In the genomic region with DNA sequence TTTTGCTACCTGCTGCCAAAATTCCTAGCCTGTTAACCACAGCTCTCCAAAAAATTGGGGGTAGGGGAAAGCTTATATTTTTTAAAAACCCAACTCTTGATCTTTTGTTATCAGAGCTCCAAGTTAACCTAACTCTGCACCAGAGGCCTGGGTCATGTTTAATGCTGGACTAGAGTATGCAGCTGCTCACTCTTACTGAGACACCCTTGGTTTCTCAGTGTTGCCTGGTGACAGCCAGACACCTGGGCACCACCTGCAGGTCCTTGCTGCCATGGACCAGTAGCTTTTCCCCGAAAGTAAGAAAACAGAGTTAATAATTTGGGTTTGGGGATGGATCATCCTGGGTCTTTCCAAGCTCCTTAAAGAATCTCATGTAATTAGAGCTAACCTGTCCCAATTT, we compare ENCODE assay signal across 26 cellular contexts. TPM values are rescaled to one million over a fixed set of nuclear protein-coding genes. Genes with fewer than 3 reads are reported as not detected.
"Had no signal": no experiment of that assay in that cellular context is flagged by ENCODE, and none has a peak within 500 bp of the region (broad histone marks: within the 10 kb centered on the region; RNA-seq: fewer than 3 reads in every experiment).

No MANE protein-coding gene starts in this region.

- H3K9me3 Mint-ChIP-seq: stimulated activated naive B cell treated with anti-CD40 and anti-IgM and Interleukin-4, amounts not matched to agents 10 μg/mL and 1 μg/mL and 100 μg/mL, for 72 hours; stimulated activated naive CD8-positive, alpha-beta T cell treated with anti-CD3 and anti-CD28 coated beads, Interleukin-15, amount 100 ng/mL, for 72 hours had no signal

- DNase-seq: dorsolateral prefrontal cortex; effector CD8-positive, alpha-beta T cell; gastrocnemius medialis; heart right ventricle; hypothalamus; islet precursor cell; mammary epithelial cell; naive thymus-derived CD8-positive, alpha-beta T cell; psoas muscle; retina; spleen; stimulated activated CD4-positive, alpha-beta T cell treated with anti-CD3 and anti-CD28 coated beads, Interleukin-15, amount 100 ng/mL, for 24 hours; stimulated activated CD4-positive, alpha-beta T cell treated with anti-CD3 and anti-CD28 coated beads, Interleukin-1b, Interleukin-23, amount 100 ng/mL, for 48 hours; stimulated activated CD4-positive, alpha-beta T cell treated with anti-CD3 and anti-CD28 coated beads, Interleukin-4, amount 100 ng/mL, for 24 hours; stimulated activated naive B cell treated with anti-CD40 and anti-IgM and Interleukin-4, amounts not matched to agents 10 μg/mL and 1 μg/mL and 100 μg/mL, for 72 hours; stimulated activated naive CD8-positive, alpha-beta T cell treated with anti-CD3 and anti-CD28 coated beads, Interleukin-15, amount 100 ng/mL, for 72 hours; testis; upper lobe of right lung had no signal

- H3K27ac Mint-ChIP-seq: stimulated activated naive B cell treated with anti-CD40 and anti-IgM and Interleukin-4, amounts not matched to agents 10 μg/mL and 1 μg/mL and 100 μg/mL, for 72 hours; stimulated activated naive CD8-positive, alpha-beta T cell treated with anti-CD3 and anti-CD28 coated beads, Interleukin-15, amount 100 ng/mL, for 72 hours had no signal

- H3K4me3 Mint-ChIP-seq: naive thymus-derived CD8-positive, alpha-beta T cell; stimulated activated naive B cell treated with anti-CD40 and anti-IgM and Interleukin-4, amounts not matched to agents 10 μg/mL and 1 μg/mL and 100 μg/mL, for 72 hours; stimulated activated naive CD8-positive, alpha-beta T cell treated with anti-CD3 and anti-CD28 coated beads, Interleukin-15, amount 100 ng/mL, for 72 hours had no signal

- FAIRE-seq: endometrium had no signal

- H3K4me1 Mint-ChIP-seq: naive thymus-derived CD8-positive, alpha-beta T cell; stimulated activated naive B cell treated with anti-CD40 and anti-IgM and Interleukin-4, amounts not matched to agents 10 μg/mL and 1 μg/mL and 100 μg/mL, for 72 hours; stimulated activated naive CD8-positive, alpha-beta T cell treated with anti-CD3 and anti-CD28 coated beads, Interleukin-15, amount 100 ng/mL, for 72 hours had no signal

- H3K36me3 Mint-ChIP-seq: naive thymus-derived CD8-positive, alpha-beta T cell; stimulated activated naive B cell treated with anti-CD40 and anti-IgM and Interleukin-4, amounts not matched to agents 10 μg/mL and 1 μg/mL and 100 μg/mL, for 72 hours had no signal

- ATAC-seq: gastrocnemius medialis; heart right ventricle; naive thymus-derived CD8-positive, alpha-beta T cell; psoas muscle; sciatic nerve; stimulated activated naive B cell treated with anti-CD40 and anti-IgM and Interleukin-4, amounts not matched to agents 10 μg/mL and 1 μg/mL and 100 μg/mL, for 72 hours; stimulated activated naive CD8-positive, alpha-beta T cell treated with anti-CD3 and anti-CD28 coated beads, Interleukin-15, amount 100 ng/mL, for 72 hours; upper lobe of right lung had no signal

RNA-seq across cellular contexts. Expression of a gene that starts 30.1 kb away (rescaled TPM):
- total RNA-seq: fibroblast of villous mesenchyme; gastrocnemius medialis; heart right ventricle; left lobe of liver; mammary epithelial cell; mesenteric fat pad; naive thymus-derived CD8-positive, alpha-beta T cell; psoas muscle; sciatic nerve; subcutaneous adipose tissue; tibial nerve; vagina had no signal
